In genomic region chr4:1351854-1352633, GRCh38 we compare ENCODE assay signal across 1 cellular context.
TF ChIP-seq lines count a peak whose summit lies in the region.

No MANE protein-coding gene starts in this region.

TF ChIP-seq in HepG2, 621 proteins besides CTCF, POLR2A, EP300 and RAD21 (continued from another document and continues in another):
- no peak for TF ChIP-seq ZNF740 (CRISPR knock-in tag; IDR thresholded peaks at IDR 0.05)
- no peak for TF ChIP-seq ZNF709 (CRISPR knock-in tag; IDR thresholded peaks at IDR 0.05)
- no peak for TF ChIP-seq KAT7 (CRISPR knock-in tag; IDR thresholded peaks at IDR 0.05; ENCODE audit: borderline replicate concordance)
- no peak for TF ChIP-seq FOXK2 (IDR thresholded peaks at IDR 0.05)
- TF ChIP-seq RCOR2 (CRISPR knock-in tag; IDR thresholded peaks at IDR 0.05), result no peak
- TF ChIP-seq ELF4 (CRISPR knock-in tag; IDR thresholded peaks at IDR 0.05; ENCODE audit: borderline replicate concordance), result no peak
- TF ChIP-seq NR2F6 (IDR thresholded peaks at IDR 0.05), result no peak
- peak; percentile 26; the same call in 1 of the 2 replicates for TF ChIP-seq NR2F6 (CRISPR knock-in tag; IDR thresholded peaks at IDR 0.05)
- no peak for TF ChIP-seq DZIP1 (CRISPR knock-in tag; IDR thresholded peaks at IDR 0.05)
- peak; percentile 57 for TF ChIP-seq AGO2 (optimal IDR thresholded peaks at IDR 0.05; ENCODE audit: low read depth, low read length)
- no peak for TF ChIP-seq ZNF136 (CRISPR knock-in tag; IDR thresholded peaks at IDR 0.05; ENCODE audit: low read depth)
- TF ChIP-seq CAMTA2 (CRISPR knock-in tag; IDR thresholded peaks at IDR 0.05; ENCODE audit: borderline replicate concordance), result no peak
- TF ChIP-seq, protein P1, sequence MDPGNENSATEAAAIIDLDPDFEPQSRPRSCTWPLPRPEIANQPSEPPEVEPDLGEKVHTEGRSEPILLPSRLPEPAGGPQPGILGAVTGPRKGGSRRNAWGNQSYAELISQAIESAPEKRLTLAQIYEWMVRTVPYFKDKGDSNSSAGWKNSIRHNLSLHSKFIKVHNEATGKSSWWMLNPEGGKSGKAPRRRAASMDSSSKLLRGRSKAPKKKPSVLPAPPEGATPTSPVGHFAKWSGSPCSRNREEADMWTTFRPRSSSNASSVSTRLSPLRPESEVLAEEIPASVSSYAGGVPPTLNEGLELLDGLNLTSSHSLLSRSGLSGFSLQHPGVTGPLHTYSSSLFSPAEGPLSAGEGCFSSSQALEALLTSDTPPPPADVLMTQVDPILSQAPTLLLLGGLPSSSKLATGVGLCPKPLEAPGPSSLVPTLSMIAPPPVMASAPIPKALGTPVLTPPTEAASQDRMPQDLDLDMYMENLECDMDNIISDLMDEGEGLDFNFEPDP (CRISPR knock-in tag; conservative IDR thresholded peaks at IDR 0.05), result no peak
- TF ChIP-seq, protein P2, sequence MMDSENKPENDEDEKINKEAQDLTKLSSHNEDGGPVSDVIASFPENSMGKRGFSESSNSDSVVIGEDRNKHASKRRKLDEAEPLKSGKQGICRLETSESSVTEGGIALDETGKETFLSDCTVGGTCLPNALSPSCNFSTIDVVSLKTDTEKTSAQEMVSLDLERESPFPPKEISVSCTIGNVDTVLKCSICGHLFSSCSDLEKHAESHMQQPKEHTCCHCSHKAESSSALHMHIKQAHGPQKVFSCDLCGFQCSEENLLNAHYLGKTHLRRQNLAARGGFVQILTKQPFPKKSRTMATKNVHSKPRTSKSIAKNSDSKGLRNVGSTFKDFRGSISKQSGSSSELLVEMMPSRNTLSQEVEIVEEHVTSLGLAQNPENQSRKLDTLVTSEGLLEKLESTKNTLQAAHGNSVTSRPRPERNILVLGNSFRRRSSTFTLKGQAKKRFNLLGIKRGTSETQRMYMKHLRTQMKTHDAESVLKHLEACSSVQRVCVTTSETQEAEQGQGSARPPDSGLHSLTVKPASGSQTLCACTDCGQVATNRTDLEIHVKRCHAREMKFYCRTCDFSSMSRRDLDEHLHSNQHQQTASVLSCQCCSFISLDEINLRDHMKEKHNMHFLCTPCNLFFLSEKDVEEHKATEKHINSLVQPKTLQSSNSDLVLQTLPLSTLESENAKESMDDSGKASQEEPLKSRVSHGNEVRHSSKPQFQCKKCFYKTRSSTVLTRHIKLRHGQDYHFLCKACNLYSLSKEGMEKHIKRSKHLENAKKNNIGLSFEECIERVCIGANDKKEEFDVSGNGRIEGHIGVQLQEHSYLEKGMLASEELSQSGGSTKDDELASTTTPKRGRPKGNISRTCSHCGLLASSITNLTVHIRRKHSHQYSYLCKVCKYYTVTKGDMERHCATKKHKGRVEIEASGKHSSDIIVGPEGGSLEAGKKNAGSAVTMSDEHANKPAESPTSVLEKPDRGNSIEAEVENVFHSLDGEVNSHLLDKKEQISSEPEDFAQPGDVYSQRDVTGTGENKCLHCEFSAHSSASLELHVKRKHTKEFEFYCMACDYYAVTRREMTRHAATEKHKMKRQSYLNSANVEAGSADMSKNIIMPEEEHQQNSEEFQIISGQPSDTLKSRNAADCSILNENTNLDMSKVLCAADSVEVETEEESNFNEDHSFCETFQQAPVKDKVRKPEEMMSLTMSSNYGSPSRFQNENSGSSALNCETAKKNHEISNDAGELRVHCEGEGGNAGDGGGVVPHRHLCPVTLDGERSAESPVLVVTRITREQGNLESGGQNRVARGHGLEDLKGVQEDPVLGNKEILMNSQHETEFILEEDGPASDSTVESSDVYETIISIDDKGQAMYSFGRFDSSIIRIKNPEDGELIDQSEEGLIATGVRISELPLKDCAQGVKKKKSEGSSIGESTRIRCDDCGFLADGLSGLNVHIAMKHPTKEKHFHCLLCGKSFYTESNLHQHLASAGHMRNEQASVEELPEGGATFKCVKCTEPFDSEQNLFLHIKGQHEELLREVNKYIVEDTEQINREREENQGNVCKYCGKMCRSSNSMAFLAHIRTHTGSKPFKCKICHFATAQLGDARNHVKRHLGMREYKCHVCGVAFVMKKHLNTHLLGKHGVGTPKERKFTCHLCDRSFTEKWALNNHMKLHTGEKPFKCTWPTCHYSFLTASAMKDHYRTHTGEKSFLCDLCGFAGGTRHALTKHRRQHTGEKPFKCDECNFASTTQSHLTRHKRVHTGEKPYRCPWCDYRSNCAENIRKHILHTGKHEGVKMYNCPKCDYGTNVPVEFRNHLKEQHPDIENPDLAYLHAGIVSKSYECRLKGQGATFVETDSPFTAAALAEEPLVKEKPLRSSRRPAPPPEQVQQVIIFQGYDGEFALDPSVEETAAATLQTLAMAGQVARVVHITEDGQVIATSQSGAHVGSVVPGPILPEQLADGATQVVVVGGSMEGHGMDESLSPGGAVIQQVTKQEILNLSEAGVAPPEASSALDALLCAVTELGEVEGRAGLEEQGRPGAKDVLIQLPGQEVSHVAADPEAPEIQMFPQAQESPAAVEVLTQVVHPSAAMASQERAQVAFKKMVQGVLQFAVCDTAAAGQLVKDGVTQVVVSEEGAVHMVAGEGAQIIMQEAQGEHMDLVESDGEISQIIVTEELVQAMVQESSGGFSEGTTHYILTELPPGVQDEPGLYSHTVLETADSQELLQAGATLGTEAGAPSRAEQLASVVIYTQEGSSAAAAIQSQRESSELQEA (CRISPR knock-in tag; IDR thresholded peaks at IDR 0.05; ENCODE audit: not compliant biosample characterization), result no peak
- TF ChIP-seq SKI (IDR thresholded peaks at IDR 0.05; ENCODE audit: partially characterized antibody), result no peak
- TF ChIP-seq, protein P3, sequence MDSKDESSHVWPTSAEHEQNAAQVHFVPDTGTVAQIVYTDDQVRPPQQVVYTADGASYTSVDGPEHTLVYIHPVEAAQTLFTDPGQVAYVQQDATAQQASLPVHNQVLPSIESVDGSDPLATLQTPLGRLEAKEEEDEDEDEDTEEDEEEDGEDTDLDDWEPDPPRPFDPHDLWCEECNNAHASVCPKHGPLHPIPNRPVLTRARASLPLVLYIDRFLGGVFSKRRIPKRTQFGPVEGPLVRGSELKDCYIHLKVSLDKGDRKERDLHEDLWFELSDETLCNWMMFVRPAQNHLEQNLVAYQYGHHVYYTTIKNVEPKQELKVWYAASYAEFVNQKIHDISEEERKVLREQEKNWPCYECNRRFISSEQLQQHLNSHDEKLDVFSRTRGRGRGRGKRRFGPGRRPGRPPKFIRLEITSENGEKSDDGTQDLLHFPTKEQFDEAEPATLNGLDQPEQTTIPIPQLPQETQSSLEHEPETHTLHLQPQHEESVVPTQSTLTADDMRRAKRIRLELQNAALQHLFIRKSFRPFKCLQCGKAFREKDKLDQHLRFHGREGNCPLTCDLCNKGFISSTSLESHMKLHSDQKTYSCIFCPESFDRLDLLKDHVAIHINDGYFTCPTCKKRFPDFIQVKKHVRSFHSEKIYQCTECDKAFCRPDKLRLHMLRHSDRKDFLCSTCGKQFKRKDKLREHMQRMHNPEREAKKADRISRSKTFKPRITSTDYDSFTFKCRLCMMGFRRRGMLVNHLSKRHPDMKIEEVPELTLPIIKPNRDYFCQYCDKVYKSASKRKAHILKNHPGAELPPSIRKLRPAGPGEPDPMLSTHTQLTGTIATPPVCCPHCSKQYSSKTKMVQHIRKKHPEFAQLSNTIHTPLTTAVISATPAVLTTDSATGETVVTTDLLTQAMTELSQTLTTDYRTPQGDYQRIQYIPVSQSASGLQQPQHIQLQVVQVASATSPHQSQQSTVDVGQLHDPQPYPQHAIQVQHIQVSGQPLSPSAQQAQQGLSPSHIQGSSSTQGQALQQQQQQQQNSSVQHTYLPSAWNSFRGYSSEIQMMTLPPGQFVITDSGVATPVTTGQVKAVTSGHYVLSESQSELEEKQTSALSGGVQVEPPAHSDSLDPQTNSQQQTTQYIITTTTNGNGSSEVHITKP (CRISPR knock-in tag; IDR thresholded peaks at IDR 0.05; ENCODE audit: low read depth), result no peak
- peak; percentile 38; the same call in 1 of the 2 replicates for TF ChIP-seq SPEN (CRISPR knock-in tag; IDR thresholded peaks at IDR 0.05; ENCODE audit: low read depth)
- no peak for TF ChIP-seq ZFP62 (CRISPR knock-in tag; IDR thresholded peaks at IDR 0.05)
- no peak for TF ChIP-seq DR1 (CRISPR knock-in tag; IDR thresholded peaks at IDR 0.05)
- no peak for TF ChIP-seq REL (CRISPR knock-in tag; conservative IDR thresholded peaks at IDR 0.05)
- peak; percentile 32; the same call in 1 of the 2 replicates for TF ChIP-seq CBX5 (CRISPR knock-in tag; IDR thresholded peaks at IDR 0.05; ENCODE audit: borderline replicate concordance)
- TF ChIP-seq ZNF160 (CRISPR knock-in tag; IDR thresholded peaks at IDR 0.05), result no peak
- TF ChIP-seq, protein P4, sequence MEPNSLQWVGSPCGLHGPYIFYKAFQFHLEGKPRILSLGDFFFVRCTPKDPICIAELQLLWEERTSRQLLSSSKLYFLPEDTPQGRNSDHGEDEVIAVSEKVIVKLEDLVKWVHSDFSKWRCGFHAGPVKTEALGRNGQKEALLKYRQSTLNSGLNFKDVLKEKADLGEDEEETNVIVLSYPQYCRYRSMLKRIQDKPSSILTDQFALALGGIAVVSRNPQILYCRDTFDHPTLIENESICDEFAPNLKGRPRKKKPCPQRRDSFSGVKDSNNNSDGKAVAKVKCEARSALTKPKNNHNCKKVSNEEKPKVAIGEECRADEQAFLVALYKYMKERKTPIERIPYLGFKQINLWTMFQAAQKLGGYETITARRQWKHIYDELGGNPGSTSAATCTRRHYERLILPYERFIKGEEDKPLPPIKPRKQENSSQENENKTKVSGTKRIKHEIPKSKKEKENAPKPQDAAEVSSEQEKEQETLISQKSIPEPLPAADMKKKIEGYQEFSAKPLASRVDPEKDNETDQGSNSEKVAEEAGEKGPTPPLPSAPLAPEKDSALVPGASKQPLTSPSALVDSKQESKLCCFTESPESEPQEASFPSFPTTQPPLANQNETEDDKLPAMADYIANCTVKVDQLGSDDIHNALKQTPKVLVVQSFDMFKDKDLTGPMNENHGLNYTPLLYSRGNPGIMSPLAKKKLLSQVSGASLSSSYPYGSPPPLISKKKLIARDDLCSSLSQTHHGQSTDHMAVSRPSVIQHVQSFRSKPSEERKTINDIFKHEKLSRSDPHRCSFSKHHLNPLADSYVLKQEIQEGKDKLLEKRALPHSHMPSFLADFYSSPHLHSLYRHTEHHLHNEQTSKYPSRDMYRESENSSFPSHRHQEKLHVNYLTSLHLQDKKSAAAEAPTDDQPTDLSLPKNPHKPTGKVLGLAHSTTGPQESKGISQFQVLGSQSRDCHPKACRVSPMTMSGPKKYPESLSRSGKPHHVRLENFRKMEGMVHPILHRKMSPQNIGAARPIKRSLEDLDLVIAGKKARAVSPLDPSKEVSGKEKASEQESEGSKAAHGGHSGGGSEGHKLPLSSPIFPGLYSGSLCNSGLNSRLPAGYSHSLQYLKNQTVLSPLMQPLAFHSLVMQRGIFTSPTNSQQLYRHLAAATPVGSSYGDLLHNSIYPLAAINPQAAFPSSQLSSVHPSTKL (CRISPR knock-in tag; IDR thresholded peaks at IDR 0.05), result no peak
- no peak for TF ChIP-seq GTF2F1 (IDR thresholded peaks at IDR 0.05; ENCODE audit: low read length)
- TF ChIP-seq NR2C2 (CRISPR knock-in tag; IDR thresholded peaks at IDR 0.05; ENCODE audit: borderline replicate concordance), result no peak
- no peak for TF ChIP-seq ZNF329 (CRISPR knock-in tag; IDR thresholded peaks at IDR 0.05; ENCODE audit: low read depth)
- TF ChIP-seq SRSF9 (IDR thresholded peaks at IDR 0.05; ENCODE audit: borderline replicate concordance, insufficient read depth, low read depth, low read length, poor library complexity, severe bottlenecking), result no peak
- TF ChIP-seq HDAC1 (CRISPR knock-in tag; IDR thresholded peaks at IDR 0.05), result no peak
- TF ChIP-seq LBX2 (CRISPR knock-in tag; IDR thresholded peaks at IDR 0.05; ENCODE audit: borderline replicate concordance), result no peak
- 0 out of 2 replicates have a peak, but pooled peaks have one; percentile 24 for TF ChIP-seq THRA (CRISPR knock-in tag; IDR thresholded peaks at IDR 0.05; ENCODE audit: borderline replicate concordance)
- TF ChIP-seq ZNF607 (CRISPR knock-in tag; IDR thresholded peaks at IDR 0.05; ENCODE audit: borderline replicate concordance), result no peak
- no peak for TF ChIP-seq ARNTL (CRISPR knock-in tag; IDR thresholded peaks at IDR 0.05)
